7 cellular contexts compared by ENCODE assay signal in genomic region chr10:25616903-25617592, GRCh38.
"Had no signal": no experiment of that assay in that cellular context is flagged by ENCODE, and none has a peak within 500 bp of the region (broad histone marks: within the 10 kb centered on the region; RNA-seq: fewer than 3 reads in every experiment).

No MANE protein-coding gene starts in this region.

- H3K36me3 ChIP-seq: HAP-1 had no signal

- H2AFZ ChIP-seq: GM23338 had no signal

- H3K27ac ChIP-seq: HL-60 had no signal

- H3K9me3 Mint-ChIP-seq: GM23338 had no signal

- DNase-seq: HFFc6 had no signal

- H3K4me3 ChIP-seq: GM23338, HAP-1 had no signal

- H3K9me3 ChIP-seq: HAP-1 had no signal

- H3K27ac Mint-ChIP-seq: GM23338, HFFc6, IgD-negative memory B cell had no signal

- H3K36me3 Mint-ChIP-seq: IgD-negative memory B cell had no signal

- H3K4me2 ChIP-seq: GM23338 had no signal

- ATAC-seq: GM23338, HCT116, HepG2 had no signal

- H3K4me1 Mint-ChIP-seq: GM23338, IgD-negative memory B cell had no signal

- H3K4me3 Mint-ChIP-seq: GM23338, HFFc6, IgD-negative memory B cell had no signal

- H3K4me1 ChIP-seq: HAP-1 had no signal
